ENCODE assay signal across 8 cellular contexts in genomic region chr5:139847790-139848507, GRCh38. TPM values are rescaled to one million over a fixed set of nuclear protein-coding genes. Genes with fewer than 3 reads are reported as not detected.
DNase-seq lines count a peak whose midpoint lies in the region; ATAC-seq lines count a peak whose summit lies in the region.

No MANE protein-coding gene starts in this region.

- H3K9me3 Mint-ChIP-seq in activated T-cell treated with anti-CD3 and anti-CD28 coated beads, Interleukin-2, amount 50 U/mL, for 24 hours, result no peaks in the 10 kb centered on the region
- H3K9me3 Mint-ChIP-seq in naive thymus-derived CD4-positive, alpha-beta T cell, result no peaks in the 10 kb centered on the region
- no peaks in the 10 kb centered on the region for H3K9me3 Mint-ChIP-seq in stimulated activated effector memory CD8-positive, alpha-beta T cell treated with anti-CD3 and anti-CD28 coated beads, Interleukin-12 subunit alpha, Interleukin-12 subunit beta, amount 100 ng/mL, for 72 hours

- peak overlapping the region; percentile 35 to 39 for H3K4me3 ChIP-seq in esophagus (ENCODE audit: low read depth in 1 of 2, low read length in 2 of 2)
- peak overlapping the region; percentile 65 for H3K4me3 ChIP-seq in naive thymus-derived CD4-positive, alpha-beta T cell (ENCODE audit: low read length)

- H3K36me3 Mint-ChIP-seq in activated T-cell treated with anti-CD3 and anti-CD28 coated beads, Interleukin-2, amount 50 U/mL, for 24 hours (ENCODE audit: low read depth), result no peaks in the 10 kb centered on the region
- H3K36me3 Mint-ChIP-seq in naive thymus-derived CD4-positive, alpha-beta T cell, result no peaks in the 10 kb centered on the region
- H3K36me3 Mint-ChIP-seq in stimulated activated effector memory CD8-positive, alpha-beta T cell treated with anti-CD3 and anti-CD28 coated beads, Interleukin-12 subunit alpha, Interleukin-12 subunit beta, amount 100 ng/mL, for 72 hours, result peaks cover 4% of the 10 kb centered on the region

- H3K36me3 ChIP-seq in esophagus (ENCODE audit: control insufficient read depth in 2 of 2, insufficient read depth in 2 of 2, low read length in 1 of 2), result peaks cover 0 to under 1% of the 10 kb centered on the region in 2 donors
- H3K36me3 ChIP-seq in naive thymus-derived CD4-positive, alpha-beta T cell (ENCODE audit: control insufficient read depth in 2 of 3, insufficient read depth in 3 of 3, low read length in 3 of 3), result no peaks in the 10 kb centered on the region

- H3K27me3 ChIP-seq in esophagus (ENCODE audit: control insufficient read depth in 1 of 2, insufficient read depth in 2 of 2, low read length in 2 of 2), result no peaks in the 10 kb centered on the region
- no peaks in the 10 kb centered on the region for H3K27me3 ChIP-seq in naive thymus-derived CD4-positive, alpha-beta T cell (ENCODE audit: control insufficient read depth in 2 of 2, insufficient read depth in 2 of 2, low read length in 2 of 2)

- peaks cover 12% of the 10 kb centered on the region for H3K4me1 Mint-ChIP-seq in activated T-cell treated with anti-CD3 and anti-CD28 coated beads, Interleukin-2, amount 50 U/mL, for 24 hours (ENCODE audit: low read depth)
- H3K4me1 Mint-ChIP-seq in naive thymus-derived CD4-positive, alpha-beta T cell, result peaks cover 8 to 21% (median 17%) of the 10 kb centered on the region in 7 donors
- H3K4me1 Mint-ChIP-seq in stimulated activated effector memory CD8-positive, alpha-beta T cell treated with anti-CD3 and anti-CD28 coated beads, Interleukin-12 subunit alpha, Interleukin-12 subunit beta, amount 100 ng/mL, for 72 hours, result peaks cover 28% of the 10 kb centered on the region

- peaks cover 30% of the 10 kb centered on the region for H3K27me3 Mint-ChIP-seq in activated T-cell treated with anti-CD3 and anti-CD28 coated beads, Interleukin-2, amount 50 U/mL, for 24 hours
- H3K27me3 Mint-ChIP-seq in naive thymus-derived CD4-positive, alpha-beta T cell, result peaks cover 12 to 59% (median 15%) of the 10 kb centered on the region in 5 donors

- H3K4me3 Mint-ChIP-seq in activated T-cell treated with anti-CD3 and anti-CD28 coated beads, Interleukin-2, amount 50 U/mL, for 24 hours, result peak overlapping the region; percentile 61
- peak overlapping the region in 9 of 10 donors; percentile 36 to 78 (median 64) for H3K4me3 Mint-ChIP-seq in naive thymus-derived CD4-positive, alpha-beta T cell
- peak overlapping the region; percentile 48 for H3K4me3 Mint-ChIP-seq in stimulated activated effector memory CD8-positive, alpha-beta T cell treated with anti-CD3 and anti-CD28 coated beads, Interleukin-12 subunit alpha, Interleukin-12 subunit beta, amount 100 ng/mL, for 72 hours

- H3K4me1 ChIP-seq in esophagus (ENCODE audit: control insufficient read depth in 2 of 2, insufficient read depth in 2 of 2, low read length in 1 of 2), result no peaks in the 10 kb centered on the region
- H3K4me1 ChIP-seq in naive thymus-derived CD4-positive, alpha-beta T cell (ENCODE audit: control insufficient read depth in 2 of 2, insufficient read depth in 2 of 2, low read length in 2 of 2), result peaks cover 0 to 5% of the 10 kb centered on the region in 2 donors

- intact Hi-C loops in naive thymus-derived CD4-positive, alpha-beta T cell (cut with micrococcal nuclease), result loop anchor here (1.0 to 10.0 kb wide), 9 partner anchors 16 to 553 kb away; partner anchors contain the start of genes MATR3 (in 1 of the 2), PAIP2 (in 1 of the 2) and UBE2D2 (in 1 of the 2)

- peak overlapping the region; percentile 27 for H3K27ac ChIP-seq in esophagus (ENCODE audit: low read depth in 2 of 2, low read length in 1 of 2)
- peak overlapping the region; percentile 78 for H3K27ac ChIP-seq in naive thymus-derived CD4-positive, alpha-beta T cell (ENCODE audit: low read depth, low read length)

- WGBS in esophagus, 2 donors, result 31 to 37% methylated on average over 96 to 107 of the region's 107 CpGs

- peak; percentile 62 for ATAC-seq in GM21825 (IDR thresholded peaks at IDR 0.05; ENCODE audit: unreplicated experiment)
- ATAC-seq in naive thymus-derived CD4-positive, alpha-beta T cell, result peak; percentile 94
- ATAC-seq in stimulated activated effector memory CD8-positive, alpha-beta T cell treated with anti-CD3 and anti-CD28 coated beads, Interleukin-12 subunit alpha, Interleukin-12 subunit beta, amount 100 ng/mL, for 72 hours, result peak; percentile 89

- POLR2A ChIA-PET in naive thymus-derived CD4-positive, alpha-beta T cell (lab: Charles Lee), result interaction anchor here (0.7 to 2.1 kb wide), 5 partner anchors 8 to 501 kb away, joined by 3 to 7 read pairs (median 3); no protein-coding TSS in a partner anchor

- DNase-seq in GM03348 (ENCODE audit: low spot score) (peak; percentile 75), NCI-H2227 (lab: John Stamatoyannopoulos, UW; ENCODE audit: unreplicated experiment) (peak; percentile 78), SHP77 (lab: John Stamatoyannopoulos, UW) (no peak)
- peak; percentile 88 for DNase-seq in activated T-cell treated with anti-CD3 and anti-CD28 coated beads, Interleukin-2, amount 50 U/mL, for 24 hours
- peak; percentile 69 to 87 (median 82) for DNase-seq in naive thymus-derived CD4-positive, alpha-beta T cell
- peak; percentile 68 to 83 for DNase-seq in stimulated activated effector memory CD8-positive, alpha-beta T cell treated with anti-CD3 and anti-CD28 coated beads, Interleukin-12 subunit alpha, Interleukin-12 subunit beta, amount 100 ng/mL, for 72 hours (ENCODE audit: low spot score in 2 of 2)

- no peaks in the 10 kb centered on the region for H3K9me3 ChIP-seq in esophagus (ENCODE audit: control insufficient read depth in 2 of 2, insufficient read depth in 1 of 2, low read depth in 1 of 2, low read length in 1 of 2)
- no peaks in the 10 kb centered on the region for H3K9me3 ChIP-seq in naive thymus-derived CD4-positive, alpha-beta T cell (ENCODE audit: control insufficient read depth in 2 of 3, low read length in 3 of 3)

- no peak overlapping the region for H3K27ac Mint-ChIP-seq in activated T-cell treated with anti-CD3 and anti-CD28 coated beads, Interleukin-2, amount 50 U/mL, for 24 hours
- peak overlapping the region in 2 of 9 donors; percentile 52 to 73 for H3K27ac Mint-ChIP-seq in naive thymus-derived CD4-positive, alpha-beta T cell
- H3K27ac Mint-ChIP-seq in stimulated activated effector memory CD8-positive, alpha-beta T cell treated with anti-CD3 and anti-CD28 coated beads, Interleukin-12 subunit alpha, Interleukin-12 subunit beta, amount 100 ng/mL, for 72 hours, result no peak overlapping the region

- CTCF ChIA-PET in naive thymus-derived CD4-positive, alpha-beta T cell (lab: Charles Lee), result interaction anchor here (0.8 to 1.6 kb wide), 3 partner anchors 61 to 73 kb away, joined by 4 to 8 read pairs (median 4); no protein-coding TSS in a partner anchor

RNA-seq across cellular contexts. Expression of gene PSD2, which starts 52.3 kb away (rescaled TPM):
- polyA plus RNA-seq in esophagus, result under 1 TPM; 0.02 to 0.04 TPM
- under 1 TPM in 2 of 5 experiments, not detected in 3; 0.05 to 0.42 TPM for total RNA-seq in naive thymus-derived CD4-positive, alpha-beta T cell
- polyA plus RNA-seq in naive thymus-derived CD4-positive, alpha-beta T cell, result not detected

Comparison
In these comparisons a context has a peak if more than half of its experiments do, and no peak if none do; other contexts are left out.
1. DNase-seq: peak in GM03348 (single experiment), NCI-H2227 (single experiment), activated T-cell treated with anti-CD3 and anti-CD28 coated beads, Interleukin-2, amount 50 U/mL, for 24 hours (single experiment), naive thymus-derived CD4-positive, alpha-beta T cell (9 of 9) and stimulated activated effector memory CD8-positive, alpha-beta T cell treated with anti-CD3 and anti-CD28 coated beads, Interleukin-12 subunit alpha, Interleukin-12 subunit beta, amount 100 ng/mL, for 72 hours (2 of 2); none in SHP77 (0 of 2).
2. Peak in every context shown above with its lines, with median percentiles within 50 percentile points of each other: ATAC-seq and H3K4me3 Mint-ChIP-seq.